In genomic region chr6:3316363-3316762, GRCh38 we compare ENCODE assay signal across 22 cellular contexts.
"Had no signal": no experiment of that assay in that cellular context is flagged by ENCODE, and none has a peak within 500 bp of the region (broad histone marks: within the 10 kb centered on the region; RNA-seq: fewer than 3 reads in every experiment).

No MANE protein-coding gene starts in this region.

- H3K9me3 Mint-ChIP-seq: memory B cell; naive B cell; nephron; stimulated activated naive B cell treated with anti-CD40 and anti-IgM and Interleukin-4, amounts not matched to agents 10 μg/mL and 1 μg/mL and 100 μg/mL, for 72 hours; stimulated activated naive CD8-positive, alpha-beta T cell treated with anti-CD3 and anti-CD28 coated beads, Interleukin-15, amount 100 ng/mL, for 72 hours had no signal

- H3K4me3 ChIP-seq: heart right ventricle, left lung, lower lobe of right lung, right atrium auricular region, thoracic aorta had no signal

- H3K4me3 Mint-ChIP-seq: memory B cell; naive B cell; nephron; stimulated activated naive B cell treated with anti-CD40 and anti-IgM and Interleukin-4, amounts not matched to agents 10 μg/mL and 1 μg/mL and 100 μg/mL, for 72 hours; stimulated activated naive CD8-positive, alpha-beta T cell treated with anti-CD3 and anti-CD28 coated beads, Interleukin-15, amount 100 ng/mL, for 72 hours had no signal

- H3K27ac Mint-ChIP-seq: memory B cell; naive B cell; nephron; stimulated activated naive B cell treated with anti-CD40 and anti-IgM and Interleukin-4, amounts not matched to agents 10 μg/mL and 1 μg/mL and 100 μg/mL, for 72 hours; stimulated activated naive CD8-positive, alpha-beta T cell treated with anti-CD3 and anti-CD28 coated beads, Interleukin-15, amount 100 ng/mL, for 72 hours had no signal

- H3K9me3 ChIP-seq: heart right ventricle, left lung, lower lobe of right lung, right atrium auricular region, thoracic aorta had no signal

- H3K27me3 ChIP-seq: heart right ventricle, left lung, right atrium auricular region had no signal

- H3K36me3 Mint-ChIP-seq: naive B cell; stimulated activated naive B cell treated with anti-CD40 and anti-IgM and Interleukin-4, amounts not matched to agents 10 μg/mL and 1 μg/mL and 100 μg/mL, for 72 hours had no signal

- H3K4me1 ChIP-seq: right atrium auricular region had no signal

- ATAC-seq: esophagus mucosa; heart right ventricle; left lung; lower lobe of right lung; stimulated activated naive B cell treated with anti-CD40 and anti-IgM and Interleukin-4, amounts not matched to agents 10 μg/mL and 1 μg/mL and 100 μg/mL, for 72 hours; stimulated activated naive CD8-positive, alpha-beta T cell treated with anti-CD3 and anti-CD28 coated beads, Interleukin-15, amount 100 ng/mL, for 72 hours had no signal

- DNase-seq: effector CD4-positive, alpha-beta T cell; heart right ventricle; hypothalamus; left lung; lower lobe of right lung; midbrain; naive B cell; occipital lobe; stimulated activated CD4-positive, alpha-beta T cell treated with anti-CD3 and anti-CD28 coated beads, Interleukin-2, amount 100 ng/mL, for 24 hours; stimulated activated CD4-positive, alpha-beta T cell treated with anti-CD3 and anti-CD28 coated beads, Interleukin-4, amount 100 ng/mL, for 4 hours; stimulated activated naive B cell treated with anti-CD40 and anti-IgM and Interleukin-4, amounts not matched to agents 10 μg/mL and 1 μg/mL and 100 μg/mL, for 72 hours; stimulated activated naive CD8-positive, alpha-beta T cell treated with anti-CD3 and anti-CD28 coated beads, Interleukin-15, amount 100 ng/mL, for 72 hours; substantia nigra; trophoblast cell had no signal

- FAIRE-seq: colon, frontal cortex, islet of Langerhans had no signal

- H3K36me3 ChIP-seq: heart right ventricle, lower lobe of right lung, right atrium auricular region, thoracic aorta had no signal

- H3K27ac ChIP-seq: heart right ventricle, left lung, lower lobe of right lung, right atrium auricular region, thoracic aorta had no signal
